Comparison of ENCODE assay signal across 2 cellular contexts in the genomic region with DNA sequence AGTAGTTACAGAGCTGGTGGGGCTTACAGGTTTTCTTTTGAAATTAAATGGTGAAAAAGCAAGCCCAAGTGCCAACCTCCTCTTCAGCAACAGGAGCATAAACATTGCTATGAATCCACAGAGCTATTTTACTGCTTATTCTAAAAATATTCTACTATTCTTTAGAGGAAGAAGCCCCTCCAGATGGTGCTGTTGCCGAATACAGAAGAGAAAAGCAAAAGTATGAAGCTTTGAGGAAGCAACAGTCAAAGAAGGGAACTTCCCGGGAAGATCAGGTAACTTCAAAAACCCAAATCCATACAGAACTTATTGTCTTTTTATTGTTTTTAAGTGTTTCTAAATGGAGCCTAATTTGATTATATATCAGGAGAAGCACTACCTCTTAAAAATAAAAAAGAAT.
TF ChIP-seq lines count a peak whose summit lies in the region.

No MANE protein-coding gene starts in this region.

TF ChIP-seq in IMR-90, 13 proteins besides CTCF, POLR2A, EP300 and RAD21:
- no peak for TF ChIP-seq FOS (IDR thresholded peaks at IDR 0.05; ENCODE audit: low read depth, low read length)
- TF ChIP-seq SMC3 (IDR thresholded peaks at IDR 0.05; ENCODE audit: low read depth, low read length): peak; percentile 29
TF ChIP-seq in IMR-90: peak in this region for 1.

TF ChIP-seq in GM12878, 131 proteins besides CTCF, POLR2A, EP300 and RAD21:
- TF ChIP-seq CREB1 (IDR thresholded peaks at IDR 0.05; ENCODE audit: low read depth): no peak
- TF ChIP-seq SMC3 (IDR thresholded peaks at IDR 0.05; ENCODE audit: borderline replicate concordance, low read length): peak; percentile 60; the same call in 1 of the 2 replicates
